ENCODE assay signal across 8 cellular contexts in the genomic region with DNA sequence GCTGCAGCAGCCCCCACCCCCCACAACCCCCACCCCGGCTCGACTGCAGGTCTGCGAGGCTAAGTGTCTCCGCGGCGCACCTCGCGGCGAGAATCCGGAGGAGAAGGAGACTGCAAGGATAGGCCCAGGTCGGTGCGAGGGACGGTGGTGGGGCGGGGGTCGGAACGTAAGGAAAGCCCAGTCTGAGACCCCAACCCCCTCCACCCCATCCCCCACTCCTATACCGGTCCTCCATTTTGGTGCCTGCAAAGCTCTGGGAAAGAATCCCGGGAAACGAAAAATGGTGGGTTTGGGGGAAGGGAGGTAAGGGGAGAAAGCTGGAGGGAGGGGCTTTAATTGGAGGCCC. TPM values are rescaled to one million over a fixed set of nuclear protein-coding genes. Genes with fewer than 3 reads are reported as not detected.
DNase-seq lines count a peak whose midpoint lies in the region; ATAC-seq, FAIRE-seq and TF ChIP-seq lines count a peak whose summit lies in the region.

No MANE protein-coding gene starts in this region.

- no peak for TF ChIP-seq POLR2A in H1 (IDR thresholded peaks at IDR 0.05; ENCODE audit: control extremely low read depth in 1 of 2, low read depth in 2 of 2, low read length in 2 of 2)

- TF ChIP-seq RAD21 in H1 (IDR thresholded peaks at IDR 0.05 in 1 of 2, conservative IDR thresholded peaks at IDR 0.05 in 1 of 2; ENCODE audit: low read depth in 2 of 2, low read length in 2 of 2), result no peak

- H3K27me3 ChIP-seq in H1 (replicated peaks in 1 of 4; ENCODE audit: control insufficient read depth in 3 of 4, extremely low read depth in 1 of 4, insufficient read depth in 3 of 4, low read length in 3 of 4), result no peaks in the 10 kb centered on the region
- H3K27me3 ChIP-seq in muscle layer of colon (ENCODE audit: control insufficient read depth in 1 of 2, insufficient read depth in 2 of 2, low read length in 2 of 2), result no peaks in the 10 kb centered on the region

- peaks cover 0 to 35% (median 8%) of the 10 kb centered on the region in 4 experiments; a peak in 6 of 8 replicates for H3K36me3 ChIP-seq in H1 (ENCODE audit: control insufficient read depth in 2 of 4, insufficient read depth in 4 of 4, low read length in 3 of 4)
- H3K36me3 ChIP-seq in muscle layer of colon (ENCODE audit: insufficient read depth, low read length), result no peaks in the 10 kb centered on the region

- H2AK5ac ChIP-seq in H1 (ENCODE audit: low read depth, low read length), result no peak overlapping the region

- peaks cover 0 to 2% (median under 1%) of the 10 kb centered on the region in 4 experiments; a peak in 4 of 7 replicates for H3K4me1 ChIP-seq in H1 (replicated peaks in 1 of 4; ENCODE audit: control insufficient read depth in 3 of 4, insufficient read depth in 4 of 4, low read length in 3 of 4)
- no peaks in the 10 kb centered on the region for H3K4me1 ChIP-seq in muscle layer of colon (ENCODE audit: insufficient read depth, low read length)

- POLR2A ChIA-PET in RWPE1 (lab: Yijun Ruan, JAX; ENCODE audit: low non-redundant PET) (interaction anchor here (0.6 kb wide), 1 partner anchor 65 kb away, joined by 3 read pairs; no protein-coding TSS in a partner anchor), H1 (lab: Charles Lee; ENCODE audit: partially characterized antibody) (interaction anchor here (0.6 to 4.8 kb wide), 12 partner anchors 9 to 122 kb away, joined by 3 to 30 read pairs (median 6); partner anchors contain the start of genes TCEAL8 and TCEAL9)

- H3K9me3 ChIP-seq in H1 (ENCODE audit: insufficient read depth in 2 of 2, low read depth in 1 of 2, low read length in 1 of 2) (no peaks in the 10 kb centered on the region), muscle layer of colon (ENCODE audit: low read length) (no peaks in the 10 kb centered on the region)

- peak overlapping the region; percentile 81 for H3K27ac ChIP-seq in RWPE1
- H3K27ac ChIP-seq in H1 (ENCODE audit: low read depth, low read length), result peak overlapping the region; percentile 55; the same call in 1 of the 2 replicates
- H3K27ac ChIP-seq in muscle layer of colon (ENCODE audit: low read depth, low read length), result no peak overlapping the region

- no peak for FAIRE-seq in H1 (lab: Jason Lieb, UNC)

- H3K14ac ChIP-seq in H1 (ENCODE audit: insufficient read length), result no peak overlapping the region

- no peak overlapping the region for H3K23ac ChIP-seq in H1 (ENCODE audit: insufficient read length)

- TF ChIP-seq CTCF in RWPE1 (conservative IDR thresholded peaks at IDR 0.05; ENCODE audit: low read depth) (no peak), H1 (IDR thresholded peaks at IDR 0.05; ENCODE audit: control extremely low read depth in 1 of 3, insufficient read depth in 1 of 3, low read depth in 1 of 3, low read length in 3 of 3) (no peak), GM20000 (IDR thresholded peaks at IDR 0.05; ENCODE audit: extremely low read depth, missing control alignments) (no peak)

- H3K4me2 ChIP-seq in H1 (ENCODE audit: insufficient read depth in 1 of 2, low read depth in 2 of 2, low read length in 2 of 2), result peak overlapping the region; percentile 70 to 90

- H2BK15ac ChIP-seq in H1 (ENCODE audit: low read length), result no peak overlapping the region

- H2BK20ac ChIP-seq in H1 (ENCODE audit: low read length), result no peak overlapping the region

- DNase-seq in NCI-H82 (lab: John Stamatoyannopoulos, UW) (peak; percentile 50), NCI-H82 treated with DMSO at 0.1 percent for 48 hours (lab: John Stamatoyannopoulos, UW; ENCODE audit: unreplicated experiment) (no peak), RWPE1 (ENCODE audit: low spot score) (no peak), H1 (ENCODE audit: low read depth in 1 of 2, low spot score in 2 of 2) (no peak), GM20000 (ENCODE audit: low spot score) (no peak), amniotic stem cell (lab: John Stamatoyannopoulos, UW) (no peak)

- H4K20me1 ChIP-seq in H1 (replicated peaks in 1 of 2; ENCODE audit: control insufficient read depth in 1 of 2, insufficient read depth in 2 of 2, low read length in 2 of 2), result no peaks in the 10 kb centered on the region

- H3K9ac ChIP-seq in H1 (replicated peaks in 1 of 4; ENCODE audit: extremely low read depth in 1 of 4, low read depth in 3 of 4, low read length in 3 of 4) (peak overlapping the region in 3 of 4 experiments; percentile 56 to 80 (median 70); a peak in 6 of 7 replicates), muscle layer of colon (ENCODE audit: low read length) (no peak overlapping the region)

- H4K8ac ChIP-seq in H1 (ENCODE audit: extremely low read depth, insufficient read depth, low read length), result no peak overlapping the region

- no peak overlapping the region for H4K91ac ChIP-seq in H1 (replicated peaks; ENCODE audit: insufficient read length, low read length)

- peak overlapping the region; percentile 60; the same call in 1 of the 2 replicates for H2BK5ac ChIP-seq in H1 (ENCODE audit: low read depth, low read length)

- peaks cover 2% of the 10 kb centered on the region; the same call in 1 of the 2 replicates for H3K23me2 ChIP-seq in H1 (ENCODE audit: low read depth, low read length)

- no peaks in the 10 kb centered on the region for H3K79me1 ChIP-seq in H1 (ENCODE audit: low read depth, low read length)

- no peak for TF ChIP-seq EP300 in H1 (IDR thresholded peaks at IDR 0.05; ENCODE audit: borderline replicate concordance in 1 of 2, low read depth in 2 of 2, low read length in 2 of 2)

- no CpG with 5 or more reads among the region's 19 CpGs for WGBS in H1 (ENCODE audit: extremely low coverage in 1 of 2, insufficient coverage in 1 of 2, insufficient read length in 1 of 2, insufficient replicate concordance in 2 of 2, low coverage in 1 of 2, low lambda C conversion rate in 2 of 2, missing lambda C conversion rate in 1 of 2), 2 experiments

- H2BK12ac ChIP-seq in H1 (ENCODE audit: low read depth, low read length), result no peak overlapping the region

- CTCF ChIA-PET in RWPE1 (lab: Yijun Ruan, JAX), result interaction anchor here (0.6 kb wide), 1 partner anchor 112 kb away, joined by 3 read pairs; no protein-coding TSS in a partner anchor
- CTCF ChIA-PET in H1 (lab: Charles Lee; ENCODE audit: partially characterized antibody), result interaction anchor here (1.0 to 1.2 kb wide), 2 partner anchors 12 to 87 kb away, joined by 4 read pairs; no protein-coding TSS in a partner anchor

- peak overlapping the region; percentile 51 for H4K5ac ChIP-seq in H1 (ENCODE audit: insufficient read length, low read depth, low read length)

- no peak for ATAC-seq in GM18858 (IDR thresholded peaks at IDR 0.05; ENCODE audit: unreplicated experiment)

- H3K18ac ChIP-seq in H1 (ENCODE audit: extremely low read depth, low read length), result no peak overlapping the region; the same call in 1 of the 2 replicates

- H3K4ac ChIP-seq in H1 (replicated peaks; ENCODE audit: insufficient read length, low read depth, low read length), result no peak overlapping the region

- H3K56ac ChIP-seq in H1 (replicated peaks; ENCODE audit: insufficient read length, low read depth, low read length), result no peak overlapping the region

- H2AFZ ChIP-seq in H1 (ENCODE audit: low read length), result no peak overlapping the region

- H3K79me2 ChIP-seq in H1 (ENCODE audit: control insufficient read depth in 1 of 2, insufficient read depth in 2 of 2, low read length in 2 of 2), result peaks cover 0 to 8% of the 10 kb centered on the region in 2 experiments; a peak in 2 of 4 replicates

- H3K4me3 ChIP-seq in H1 (ENCODE audit: extremely low read depth in 1 of 4, insufficient read depth in 2 of 4, low read depth in 3 of 4, low read length in 4 of 4), result peak overlapping the region; percentile 45 to 86 (median 60)
- H3K4me3 ChIP-seq in muscle layer of colon (ENCODE audit: low read depth in 1 of 2, low read length in 2 of 2), result peak overlapping the region; percentile 27 to 41

- H2BK120ac ChIP-seq in H1 (replicated peaks; ENCODE audit: low read depth, low read length), result no peak overlapping the region

TF ChIP-seq in H1, 55 proteins besides CTCF, POLR2A, EP300 and RAD21 (continues in another document):
- TF ChIP-seq SIN3A (conservative IDR thresholded peaks at IDR 0.05 in 1 of 2, IDR thresholded peaks at IDR 0.05 in 1 of 2; ENCODE audit: low read depth in 1 of 2, low read length in 2 of 2), result no peak
- peak; percentile 89 for TF ChIP-seq YY1 (IDR thresholded peaks at IDR 0.05; ENCODE audit: low read depth, low read length)
- TF ChIP-seq CREB1 (IDR thresholded peaks at IDR 0.05), result no peak
- peak; percentile 17; the same call in 1 of the 2 replicates for TF ChIP-seq CHD2 (IDR thresholded peaks at IDR 0.05; ENCODE audit: low read length)
- TF ChIP-seq RNF2 (IDR thresholded peaks at IDR 0.05; ENCODE audit: borderline replicate concordance, low read depth, low read length, missing control alignments, poor library complexity, severe bottlenecking), result no peak

RNA-seq across cellular contexts. Expression of gene BEX3, which starts 0.6 kb away (rescaled TPM):
- 310 and 330 TPM in 2 replicates for total RNA-seq in H1 (2021; fragmentation: NEBNext Ultra II Directional; extraction: Animal tissue kit (Norgen Biotek cat#: 25700))
- polyA plus RNA-seq in H1 (2011; rRNA removed), result 282 and 366 TPM in 2 replicates
- polyA plus RNA-seq in H1 (2011; cell fraction: cytosol; rRNA removed), result 500 TPM
- 96.7 TPM for polyA plus RNA-seq in H1 (2011; cell fraction: nucleus; rRNA removed)
- polyA plus RNA-seq in H1 (2012, experiment 1 of 2), result 448 to 764 TPM (median 547 TPM) in 4 replicates
- 244 TPM for polyA plus RNA-seq in H1 (2012, experiment 2 of 2)
- polyA plus RNA-seq in H1 (2013, experiment 1 of 2), result 396 TPM
- polyA plus RNA-seq in H1 (2013, experiment 2 of 2), result 384 TPM
- 61.1 and 66.2 TPM in 2 replicates for polyA minus RNA-seq in H1 (2011; rRNA and poly(A)+ RNA removed)
- polyA minus RNA-seq in H1 (2011; cell fraction: cytosol; rRNA and poly(A)+ RNA removed), result 64.5 TPM
- 52.0 TPM for polyA minus RNA-seq in H1 (2011; cell fraction: nucleus; rRNA and poly(A)+ RNA removed)

RNA-seq across cellular contexts. Expression of gene TCEAL9, which starts 20.6 kb away (rescaled TPM):
- total RNA-seq in H1 (2021; fragmentation: NEBNext Ultra II Directional; extraction: Animal tissue kit (Norgen Biotek cat#: 25700)), result 36.5 and 36.8 TPM in 2 replicates
- polyA plus RNA-seq in H1 (2011; rRNA removed), result 8.8 and 22.2 TPM in 2 replicates
- polyA plus RNA-seq in H1 (2011; cell fraction: cytosol; rRNA removed), result 41.7 TPM
- polyA plus RNA-seq in H1 (2011; cell fraction: nucleus; rRNA removed), result 2.4 TPM
- polyA plus RNA-seq in H1 (2012, experiment 1 of 2), result 36.4 to 57.2 TPM (median 37.4 TPM) in 4 replicates
- 11.0 TPM for polyA plus RNA-seq in H1 (2012, experiment 2 of 2)
- 78.2 TPM for polyA plus RNA-seq in H1 (2013, experiment 1 of 2)
- polyA plus RNA-seq in H1 (2013, experiment 2 of 2), result 80.7 TPM
- 1.7 and 2.0 TPM in 2 replicates for polyA minus RNA-seq in H1 (2011; rRNA and poly(A)+ RNA removed)
- 6.5 TPM for polyA minus RNA-seq in H1 (2011; cell fraction: cytosol; rRNA and poly(A)+ RNA removed)
- 4.2 TPM for polyA minus RNA-seq in H1 (2011; cell fraction: nucleus; rRNA and poly(A)+ RNA removed)

RNA-seq across cellular contexts. Expression of gene TCEAL7, which starts 46.9 kb away (rescaled TPM):
- total RNA-seq in H1 (2021; fragmentation: NEBNext Ultra II Directional; extraction: Animal tissue kit (Norgen Biotek cat#: 25700)), result 11.6 and 12.9 TPM in 2 replicates
- polyA plus RNA-seq in H1 (2011; rRNA removed), result 3.5 and 7.9 TPM in 2 replicates
- 8.2 TPM for polyA plus RNA-seq in H1 (2011; cell fraction: cytosol; rRNA removed)
- polyA plus RNA-seq in H1 (2011; cell fraction: nucleus; rRNA removed), result 1.9 TPM
- polyA plus RNA-seq in H1 (2012, experiment 1 of 2), result 4.7 to 7.9 TPM (median 5.6 TPM) in 4 replicates
- polyA plus RNA-seq in H1 (2012, experiment 2 of 2), result 2.6 TPM
- 7.6 TPM for polyA plus RNA-seq in H1 (2013, experiment 1 of 2)
- polyA plus RNA-seq in H1 (2013, experiment 2 of 2), result 7.9 TPM
- polyA minus RNA-seq in H1 (2011; rRNA and poly(A)+ RNA removed), result 2.6 and 2.7 TPM in 2 replicates
- polyA minus RNA-seq in H1 (2011; cell fraction: cytosol; rRNA and poly(A)+ RNA removed), result 2.6 TPM
- polyA minus RNA-seq in H1 (2011; cell fraction: nucleus; rRNA and poly(A)+ RNA removed), result 2.0 TPM
